ENCODE assay signal across 1 cellular context in genomic region chr12:93467351-93468007, GRCh38.
TF ChIP-seq lines count a peak whose summit lies in the region.

Gene MRPL42, plus strand, starts transcription at chr12:93467514. Its CDS starts 1,772 bp downstream, at chr12:93469286.

TF ChIP-seq in K562, 482 proteins besides CTCF, POLR2A, EP300 and RAD21 (continued from another document and continues in another):
- TF ChIP-seq ZBTB40 (IDR thresholded peaks at IDR 0.05), result peak; percentile 52
- TF ChIP-seq ZBTB40 (CRISPR knock-in tag; IDR thresholded peaks at IDR 0.05), result no peak
- TF ChIP-seq ADNP (tag; IDR thresholded peaks at IDR 0.05), result peak; percentile 83
- TF ChIP-seq TCFL5 (CRISPR knock-in tag; conservative IDR thresholded peaks at IDR 0.05), result no peak
- TF ChIP-seq CTCFL (IDR thresholded peaks at IDR 0.05; ENCODE audit: borderline replicate concordance, insufficient read depth, low read depth, low read length, poor library complexity, severe bottlenecking), result peak; percentile 97
- peak; percentile 76 for TF ChIP-seq ETV1 (tag; conservative IDR thresholded peaks at IDR 0.05; ENCODE audit: low read depth)
- no peak for TF ChIP-seq ARID3B (CRISPR knock-in tag; IDR thresholded peaks at IDR 0.05; ENCODE audit: borderline replicate concordance)
- TF ChIP-seq NCOR1 (IDR thresholded peaks at IDR 0.05), result no peak
- no peak for TF ChIP-seq TBL1XR1 (IDR thresholded peaks at IDR 0.05; ENCODE audit: low read length in 2 of 2)
- TF ChIP-seq POU5F1 (IDR thresholded peaks at IDR 0.05; ENCODE audit: borderline replicate concordance, low read depth, low read length, partially characterized antibody), result no peak
- TF ChIP-seq ZNF124 (CRISPR knock-in tag; IDR thresholded peaks at IDR 0.05), result no peak
- no peak for TF ChIP-seq ZNF830 (CRISPR knock-in tag; IDR thresholded peaks at IDR 0.05)
- TF ChIP-seq NKRF (IDR thresholded peaks at IDR 0.05; ENCODE audit: borderline replicate concordance), result peak; percentile 96; the same call in 1 of the 2 replicates
- TF ChIP-seq ETS1 (conservative IDR thresholded peaks at IDR 0.05; ENCODE audit: control insufficient read depth, low read depth, low read length), result peak; percentile 75
- 0 out of 2 replicates have a peak, but pooled peaks have one; percentile 27 for TF ChIP-seq KLF16 (IDR thresholded peaks at IDR 0.05)
- TF ChIP-seq TEAD1 (CRISPR knock-in tag; IDR thresholded peaks at IDR 0.05), result peak; percentile 66 to 89; a peak in 3 of 4 replicates
- TF ChIP-seq CBX5 (IDR thresholded peaks at IDR 0.05; ENCODE audit: borderline replicate concordance, low read depth), result no peak
- no peak for TF ChIP-seq CAMTA2 (CRISPR knock-in tag; conservative IDR thresholded peaks at IDR 0.05)
- TF ChIP-seq TCF15 (CRISPR knock-in tag; IDR thresholded peaks at IDR 0.05), result no peak
- TF ChIP-seq CEBPB (tag; IDR thresholded peaks at IDR 0.05), result no peak
- no peak for TF ChIP-seq FOXJ3 (CRISPR knock-in tag; IDR thresholded peaks at IDR 0.05)
- peak in 1 of 2 experiments; percentile 95; a peak in 2 of 4 replicates for TF ChIP-seq HDAC1 (IDR thresholded peaks at IDR 0.05)
- TF ChIP-seq ATF2 (CRISPR knock-in tag; IDR thresholded peaks at IDR 0.05), result no peak
- TF ChIP-seq BDP1 (IDR thresholded peaks at IDR 0.05; ENCODE audit: insufficient read depth, insufficient read length), result no peak
- TF ChIP-seq E2F5 (CRISPR knock-in tag; IDR thresholded peaks at IDR 0.05), result no peak
- no peak for TF ChIP-seq NCOA4 (IDR thresholded peaks at IDR 0.05; ENCODE audit: partially characterized antibody)
- TF ChIP-seq ZNF41 (CRISPR knock-in tag; conservative IDR thresholded peaks at IDR 0.05), result no peak; the same call in 1 of the 2 replicates
- TF ChIP-seq AFF4 (CRISPR knock-in tag; IDR thresholded peaks at IDR 0.05), result peak; percentile 93
- no peak for TF ChIP-seq ZFP30 (CRISPR knock-in tag; IDR thresholded peaks at IDR 0.05; ENCODE audit: borderline replicate concordance)
- no peak for TF ChIP-seq ZZZ3 (IDR thresholded peaks at IDR 0.05)
- 0 out of 2 replicates have a peak, but pooled peaks have one; percentile 85 for TF ChIP-seq NR4A1 (CRISPR knock-in tag; IDR thresholded peaks at IDR 0.05)
- 0 out of 2 replicates have a peak, but pooled peaks have one; percentile 25 for TF ChIP-seq NR4A1 (tag; IDR thresholded peaks at IDR 0.05)
